Comparison of ENCODE assay signal across 11 cellular contexts in genomic region chr4:174260099-174260498, GRCh38. TPM values are rescaled to one million over a fixed set of nuclear protein-coding genes. Genes with fewer than 3 reads are reported as not detected.
DNase-seq lines count a peak whose midpoint lies in the region; ATAC-seq and TF ChIP-seq lines count a peak whose summit lies in the region.
"Had no signal": no experiment of that assay in that cellular context is flagged by ENCODE, and none has a peak within 500 bp of the region (broad histone marks: within the 10 kb centered on the region; RNA-seq: fewer than 3 reads in every experiment).

No MANE protein-coding gene starts in this region.

- no peak overlapping the region for H3K27ac ChIP-seq in A673 (ENCODE audit: low read depth, low read length, poor library complexity, severe bottlenecking)
- peak overlapping the region; percentile 38 for H3K27ac ChIP-seq in epithelial cell of prostate
- no peak overlapping the region for H3K27ac ChIP-seq in vagina
- H3K27ac ChIP-seq: upper lobe of right lung had no signal

- DNase-seq in A673 (ENCODE audit: low spot score) (peak; percentile 67), epithelial cell of prostate (ENCODE audit: low read depth, low spot score) (peak; percentile 49), NCI-H1092 treated with DMSO at 0.1 percent for 48 hours (lab: John Stamatoyannopoulos, UW) (no peak), NCI-H2171 (lab: John Stamatoyannopoulos, UW) (no peak), vagina (ENCODE audit: extremely low spot score in 2 of 2) (no peak)
- DNase-seq in activated effector memory CD4-positive, alpha-beta T cell treated with anti-CD3 and anti-CD28 coated beads, Interleukin-2, amount 50 U/mL, for 16 hours, result no peak
- DNase-seq: AML-193, NCI-H2029, upper lobe of right lung had no signal

- H3K36me3 ChIP-seq in A673 (ENCODE audit: insufficient read depth, low read length, poor library complexity, severe bottlenecking) (no peaks in the 10 kb centered on the region), vagina (no peaks in the 10 kb centered on the region)

- H3K4me1 ChIP-seq in A673 (ENCODE audit: insufficient read depth, low read length, poor library complexity, severe bottlenecking) (peaks cover 41% of the 10 kb centered on the region), vagina (peaks cover 17% of the 10 kb centered on the region)
- H3K4me1 ChIP-seq: upper lobe of right lung had no signal

- POLR2A ChIA-PET in A673 (lab: Charles Lee; ENCODE audit: low non-redundant PET), result no interaction called here

- no TSS peak for BruUV-seq in A673 (replicated peaks; lab: Mats Ljungman, UMichigan)

- H3K27me3 ChIP-seq in A673 (replicated peaks; ENCODE audit: insufficient read depth, low read depth, low read length, poor library complexity) (no peaks in the 10 kb centered on the region), vagina (no peaks in the 10 kb centered on the region)
- H3K27me3 ChIP-seq: upper lobe of right lung had no signal

- TF ChIP-seq CTCF in A673 (conservative IDR thresholded peaks at IDR 0.05; ENCODE audit: low read depth, low read length) (no peak), vagina (IDR thresholded peaks at IDR 0.05) (no peak)

- intact Hi-C loops in A673 (cut with micrococcal nuclease; ENCODE audit: unreplicated experiment), result no loop called here
- intact Hi-C loops in vagina (cut with DNase I), result no loop called here

- H3K4me3 ChIP-seq in A673 (ENCODE audit: low read depth, low read length, poor library complexity, severe bottlenecking), result no peak overlapping the region
- no peak overlapping the region for H3K4me3 ChIP-seq in vagina
- H3K4me3 ChIP-seq: upper lobe of right lung had no signal

- CTCF ChIA-PET in A673 (lab: Charles Lee), result interaction anchor here (0.7 kb wide), 1 partner anchor 89 kb away, joined by 3 read pairs; no protein-coding TSS in a partner anchor

- ATAC-seq in GM19463 (IDR thresholded peaks at IDR 0.05; ENCODE audit: unreplicated experiment) (peak; percentile 70), HG03354 (IDR thresholded peaks at IDR 0.05; ENCODE audit: poor library complexity, severe bottlenecking, unreplicated experiment) (peak; percentile 90)
- ATAC-seq: upper lobe of right lung had no signal

- H3K9me3 ChIP-seq in A673 (ENCODE audit: low read depth, low read length, poor library complexity, severe bottlenecking) (no peaks in the 10 kb centered on the region), vagina (no peaks in the 10 kb centered on the region)
- H3K9me3 ChIP-seq: upper lobe of right lung had no signal

- no peak for TF ChIP-seq POLR2A in vagina (IDR thresholded peaks at IDR 0.05)

RNA-seq across cellular contexts. Expression of gene FBXO8, which starts 23.4 kb away (rescaled TPM):
- total RNA-seq in A673 (2021) (11.7 and 13.5 TPM in 2 replicates), vagina (24.3 TPM)

RNA-seq across cellular contexts. Expression of gene CEP44, which starts 23.6 kb away (rescaled TPM):
- 22.3 and 23.7 TPM in 2 replicates for total RNA-seq in A673 (2021)
- 17.4 TPM for total RNA-seq in vagina

Comparison
In these comparisons a context has a peak if more than half of its experiments do, and no peak if none do; other contexts are left out.
1. DNase-seq: peak in A673 (single experiment) and epithelial cell of prostate (single experiment); none in NCI-H1092 treated with DMSO at 0.1 percent for 48 hours (single experiment), activated effector memory CD4-positive, alpha-beta T cell treated with anti-CD3 and anti-CD28 coated beads, Interleukin-2, amount 50 U/mL, for 16 hours (single experiment), NCI-H2171 (single experiment) and vagina (0 of 2).